ENCODE assay signal across 9 cellular contexts in the genomic region with DNA sequence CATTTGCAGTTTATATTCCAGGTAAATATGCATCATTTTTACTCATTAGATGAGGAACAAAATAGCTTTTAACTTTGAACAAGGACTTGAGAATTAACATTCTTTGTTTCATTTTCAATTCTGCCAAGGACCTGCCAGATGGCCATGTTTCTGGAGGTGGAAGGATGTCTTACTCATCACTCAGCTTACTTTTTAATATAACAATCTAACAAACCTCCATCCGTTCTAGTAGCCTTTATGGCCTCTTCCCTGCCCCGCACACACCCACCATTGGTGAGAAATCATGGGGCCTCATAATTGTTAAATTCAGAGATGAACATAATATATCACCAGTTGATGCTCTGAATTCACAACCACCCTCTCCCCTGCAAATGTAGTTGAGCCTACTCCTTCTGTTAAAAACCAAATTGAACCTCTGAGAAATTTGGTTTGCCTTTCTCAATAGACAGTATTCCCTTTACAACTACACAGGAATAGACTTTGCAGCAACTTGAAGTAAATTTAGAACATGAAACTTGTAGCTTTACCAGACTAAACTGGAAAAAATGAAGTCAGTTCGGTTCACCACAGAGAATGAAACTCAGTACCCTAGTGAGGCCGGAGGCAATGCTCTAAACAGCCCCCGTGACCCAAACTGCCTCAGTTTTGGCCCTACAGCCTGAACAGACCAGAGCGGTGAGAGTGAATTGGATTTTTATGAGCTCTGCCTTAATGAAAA. TPM values are rescaled to one million over a fixed set of nuclear protein-coding genes. Genes with fewer than 3 reads are reported as not detected.
A peak's percentile ranks its signal among the peaks of the same experiment; 100 is the strongest.
DNase-seq lines count a peak whose midpoint lies in the region; ATAC-seq and TF ChIP-seq lines count a peak whose summit lies in the region.
"Had no signal": no experiment of that assay in that cellular context is flagged by ENCODE, and none has a peak within 500 bp of the region (broad histone marks: within the 10 kb centered on the region; RNA-seq: fewer than 3 reads in every experiment).

No MANE protein-coding gene starts in this region.

- no peak overlapping the region for H2AFZ ChIP-seq in PC-3 (ENCODE audit: low read length)

- no peaks in the 10 kb centered on the region for H3K36me3 Mint-ChIP-seq in activated naive CD8-positive, alpha-beta T cell treated with anti-CD3 and anti-CD28 coated beads, Interleukin-2, amount 50 U/mL, for 24 hours (ENCODE audit: low read depth)

- ATAC-seq in GM19438 (IDR thresholded peaks at IDR 0.05; ENCODE audit: low read depth, unreplicated experiment) (peak; percentile 82), HG03103 (IDR thresholded peaks at IDR 0.05; ENCODE audit: low read depth, unreplicated experiment) (peak; percentile 85), PC-3 (no peak)
- peak; percentile 88 for ATAC-seq in activated naive CD8-positive, alpha-beta T cell treated with anti-CD3 and anti-CD28 coated beads, Interleukin-2, amount 50 U/mL, for 24 hours

- POLR2A ChIA-PET in PC-3 (lab: Charles Lee; ENCODE audit: unreplicated experiment): no interaction called here

- no peaks in the 10 kb centered on the region for H3K36me3 ChIP-seq in PC-3 (ENCODE audit: low read depth, low read length)

- H3K9me2 ChIP-seq in PC-3 (replicated peaks; ENCODE audit: low read length): no peaks in the 10 kb centered on the region

- H3K4me3 ChIP-seq in GM08714 (ENCODE audit: low read length) (peak overlapping the region; percentile 61; the same call in 1 of the 2 replicates), PC-3 (ENCODE audit: low read length) (no peak overlapping the region)
- H3K4me3 ChIP-seq: psoas muscle had no signal

- no peaks in the 10 kb centered on the region for H3K27me3 Mint-ChIP-seq in activated naive CD8-positive, alpha-beta T cell treated with anti-CD3 and anti-CD28 coated beads, Interleukin-2, amount 50 U/mL, for 24 hours

- no peaks in the 10 kb centered on the region for H3K4me1 ChIP-seq in PC-3 (ENCODE audit: insufficient read depth, low read length)
- H3K4me1 ChIP-seq: psoas muscle had no signal

- H3K4me2 ChIP-seq in PC-3 (ENCODE audit: low read length): no peak overlapping the region

- no peaks in the 10 kb centered on the region for H3K27me3 ChIP-seq in PC-3 (ENCODE audit: low read length)

- no peaks in the 10 kb centered on the region for H3K9me3 ChIP-seq in PC-3 (ENCODE audit: low read length)
- H3K9me3 ChIP-seq: psoas muscle had no signal

- no peak for TF ChIP-seq CTCF in PC-3 (conservative IDR thresholded peaks at IDR 0.05; ENCODE audit: low read depth, low read length)

- H3K9ac ChIP-seq in PC-3 (ENCODE audit: low read length): no peak overlapping the region

- H3K27ac Mint-ChIP-seq in activated naive CD8-positive, alpha-beta T cell treated with anti-CD3 and anti-CD28 coated beads, Interleukin-2, amount 50 U/mL, for 24 hours: peak overlapping the region; percentile 95

- intact Hi-C loops in PC-3 (cut with micrococcal nuclease): no loop called here

- no peaks in the 10 kb centered on the region for H4K20me1 ChIP-seq in PC-3 (ENCODE audit: low read length)

- peak overlapping the region; percentile 66 for H3K4me3 Mint-ChIP-seq in activated naive CD8-positive, alpha-beta T cell treated with anti-CD3 and anti-CD28 coated beads, Interleukin-2, amount 50 U/mL, for 24 hours

- H3F3A ChIP-seq in PC-3 (ENCODE audit: low read length, unreplicated experiment): no peaks in the 10 kb centered on the region

- BruUV-seq in PC-3 (replicated peaks; lab: Mats Ljungman, UMichigan): no TSS peak

- DNase-seq in activated naive CD8-positive, alpha-beta T cell treated with anti-CD3 and anti-CD28 coated beads, Interleukin-2, amount 50 U/mL, for 24 hours: peak; percentile 19
- DNase-seq in PC-3: no peak
- DNase-seq in DMS 273 treated with DMSO at 0.1 percent for 48 hours (lab: John Stamatoyannopoulos, UW): no peak
- DNase-seq in hypothalamus (lab: John Stamatoyannopoulos, UW): no peak
- DNase-seq in NCI-H187 treated with DMSO at 0.1 percent for 48 hours (lab: John Stamatoyannopoulos, UW): no peak
- DNase-seq: psoas muscle had no signal

- peaks cover 34% of the 10 kb centered on the region for H3K4me1 Mint-ChIP-seq in activated naive CD8-positive, alpha-beta T cell treated with anti-CD3 and anti-CD28 coated beads, Interleukin-2, amount 50 U/mL, for 24 hours

- no peak overlapping the region for H3K27ac ChIP-seq in PC-3 (ENCODE audit: low read length)
- H3K27ac ChIP-seq: psoas muscle had no signal

- CTCF ChIA-PET in PC-3 (lab: Charles Lee): no interaction called here

- no peaks in the 10 kb centered on the region for H3K9me3 Mint-ChIP-seq in activated naive CD8-positive, alpha-beta T cell treated with anti-CD3 and anti-CD28 coated beads, Interleukin-2, amount 50 U/mL, for 24 hours

- no peaks in the 10 kb centered on the region for H3K79me2 ChIP-seq in PC-3 (ENCODE audit: low read length)

RNA-seq across cellular contexts. Expression of a gene that starts 50.1 kb away (rescaled TPM):
- total RNA-seq in PC-3 (2014; rRNA removed): 41.7 and 53.1 TPM in 2 replicates
